ENCODE assay signal across 1 cellular context in genomic region chr19:48588670-48589399, GRCh38.
TF ChIP-seq lines count a peak whose summit lies in the region.

No MANE protein-coding gene starts in this region.

TF ChIP-seq in HepG2, 621 proteins besides CTCF, POLR2A, EP300 and RAD21 (continued from another document and continues in another):
- TF ChIP-seq ZNF597 (CRISPR knock-in tag; IDR thresholded peaks at IDR 0.05) (no peak), ZBTB7A (CRISPR knock-in tag; IDR thresholded peaks at IDR 0.05) (no peak), ZNF354B (CRISPR knock-in tag; IDR thresholded peaks at IDR 0.05) (no peak), POGZ (CRISPR knock-in tag; IDR thresholded peaks at IDR 0.05) (0 out of 2 replicates have a peak, but pooled peaks have one; percentile 42), NRL (CRISPR knock-in tag; IDR thresholded peaks at IDR 0.05; ENCODE audit: borderline replicate concordance) (peak; percentile 68), KDM1A (CRISPR knock-in tag; IDR thresholded peaks at IDR 0.05) (peak; percentile 86), ZMYM3 (CRISPR knock-in tag; IDR thresholded peaks at IDR 0.05) (peak; percentile 99), ZNF576 (CRISPR knock-in tag; IDR thresholded peaks at IDR 0.05) (no peak), ZNF260 (CRISPR knock-in tag; IDR thresholded peaks at IDR 0.05; ENCODE audit: borderline replicate concordance, low read depth) (no peak), SRSF4 (IDR thresholded peaks at IDR 0.05; ENCODE audit: low read depth, low read length, poor library complexity, severe bottlenecking) (no peak), ZSCAN9 (CRISPR knock-in tag; IDR thresholded peaks at IDR 0.05; ENCODE audit: borderline replicate concordance) (no peak), ZNF574 (CRISPR knock-in tag; IDR thresholded peaks at IDR 0.05) (peak; percentile 46; the same call in 1 of the 2 replicates), ZNF570 (CRISPR knock-in tag; IDR thresholded peaks at IDR 0.05; ENCODE audit: borderline replicate concordance) (no peak), GABPA (IDR thresholded peaks at IDR 0.05; ENCODE audit: low read depth, low read length) (no peak), GABPA (CRISPR knock-in tag; IDR thresholded peaks at IDR 0.05; ENCODE audit: low read depth) (no peak), SIN3B (IDR thresholded peaks at IDR 0.05; ENCODE audit: low read length) (no peak), REL (CRISPR knock-in tag; conservative IDR thresholded peaks at IDR 0.05) (no peak), ZNF674 (CRISPR knock-in tag; IDR thresholded peaks at IDR 0.05; ENCODE audit: low read depth) (no peak), ZIK1 (CRISPR knock-in tag; IDR thresholded peaks at IDR 0.05; ENCODE audit: borderline replicate concordance, low read depth) (no peak), ZNF552 (CRISPR knock-in tag; IDR thresholded peaks at IDR 0.05; ENCODE audit: borderline replicate concordance) (no peak), MAX (IDR thresholded peaks at IDR 0.05) (peak; percentile 81), DZIP1 (CRISPR knock-in tag; IDR thresholded peaks at IDR 0.05) (no peak), NFYB (CRISPR knock-in tag; IDR thresholded peaks at IDR 0.05) (no peak), CBX1 (IDR thresholded peaks at IDR 0.05; ENCODE audit: low read depth) (no peak), CSRNP2 (CRISPR knock-in tag; conservative IDR thresholded peaks at IDR 0.05; ENCODE audit: low read depth) (no peak), ZBTB39 (CRISPR knock-in tag; IDR thresholded peaks at IDR 0.05) (no peak), PHF8 (CRISPR knock-in tag; IDR thresholded peaks at IDR 0.05) (no peak), ZNF780A (CRISPR knock-in tag; IDR thresholded peaks at IDR 0.05) (no peak), IRF1 (CRISPR knock-in tag; IDR thresholded peaks at IDR 0.05; ENCODE audit: low read depth) (no peak), ZNF841 (CRISPR knock-in tag; IDR thresholded peaks at IDR 0.05; ENCODE audit: borderline replicate concordance) (no peak), RELA (CRISPR knock-in tag; IDR thresholded peaks at IDR 0.05) (no peak), KDM3A (CRISPR knock-in tag; IDR thresholded peaks at IDR 0.05; ENCODE audit: low read depth) (peak; percentile 47; the same call in 1 of the 2 replicates), THYN1 (CRISPR knock-in tag; IDR thresholded peaks at IDR 0.05; ENCODE audit: borderline replicate concordance, low read depth) (no peak), ZBTB33 (CRISPR knock-in tag; IDR thresholded peaks at IDR 0.05) (peak; percentile 33; the same call in 1 of the 2 replicates), ZNF580 (CRISPR knock-in tag; IDR thresholded peaks at IDR 0.05; ENCODE audit: borderline replicate concordance, low read depth) (no peak), ZFYVE20 (CRISPR knock-in tag; IDR thresholded peaks at IDR 0.05; ENCODE audit: borderline replicate concordance, low read depth) (no peak), ZNF337 (CRISPR knock-in tag; IDR thresholded peaks at IDR 0.05; ENCODE audit: borderline replicate concordance, low read depth) (no peak), ZNF660 (CRISPR knock-in tag; IDR thresholded peaks at IDR 0.05; ENCODE audit: borderline replicate concordance, low read depth) (no peak), PHF20 (CRISPR knock-in tag; IDR thresholded peaks at IDR 0.05) (no peak), GRHL1 (CRISPR knock-in tag; conservative IDR thresholded peaks at IDR 0.05) (no peak), ZFP91 (CRISPR knock-in tag; IDR thresholded peaks at IDR 0.05; ENCODE audit: borderline replicate concordance) (peak; percentile 68; the same call in 1 of the 2 replicates), ZNF850 (CRISPR knock-in tag; conservative IDR thresholded peaks at IDR 0.05) (no peak), FOXC1 (CRISPR knock-in tag; IDR thresholded peaks at IDR 0.05; ENCODE audit: borderline replicate concordance) (no peak), PTBP1 (IDR thresholded peaks at IDR 0.05; ENCODE audit: low read depth, low read length, poor library complexity, severe bottlenecking) (peak; percentile 82), ZNF776 (CRISPR knock-in tag; IDR thresholded peaks at IDR 0.05) (no peak), MLLT10 (CRISPR knock-in tag; IDR thresholded peaks at IDR 0.05) (no peak), ELF1 (CRISPR knock-in tag; IDR thresholded peaks at IDR 0.05) (0 out of 2 replicates have a peak, but pooled peaks have one; percentile 11), REXO4 (CRISPR knock-in tag; IDR thresholded peaks at IDR 0.05; ENCODE audit: borderline replicate concordance) (no peak), SNAPC2 (CRISPR knock-in tag; IDR thresholded peaks at IDR 0.05) (no peak), ZNF615 (CRISPR knock-in tag; IDR thresholded peaks at IDR 0.05; ENCODE audit: borderline replicate concordance) (no peak)
